ENCODE assay signal across 8 cellular contexts in the genomic region with DNA sequence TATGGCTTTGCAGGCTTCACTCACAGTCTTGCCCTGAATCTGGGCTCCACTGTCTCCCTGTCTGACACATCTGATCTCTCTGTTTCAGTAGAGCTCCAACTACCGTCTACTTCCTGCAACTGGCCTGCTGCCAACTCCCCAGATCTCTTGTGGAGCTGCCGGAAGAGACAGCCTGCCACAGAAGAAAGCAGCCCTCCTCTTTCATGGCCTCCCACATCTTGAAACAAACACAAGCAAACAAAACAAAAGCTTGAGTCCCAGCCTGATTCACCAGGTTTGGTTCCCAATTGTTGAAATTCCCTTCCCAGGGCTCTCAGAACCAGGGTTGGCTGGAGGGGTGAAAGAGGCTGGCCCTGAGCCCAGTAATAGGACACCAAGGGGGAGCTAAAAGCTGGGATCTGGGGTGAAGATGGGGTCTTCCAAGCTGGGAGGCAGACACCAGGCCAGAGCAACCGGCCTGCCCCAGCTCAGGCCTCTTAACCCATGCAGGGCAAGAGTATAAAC. TPM values are rescaled to one million over a fixed set of nuclear protein-coding genes. Genes with fewer than 3 reads are reported as not detected.
DNase-seq lines count a peak whose midpoint lies in the region; ATAC-seq and TF ChIP-seq lines count a peak whose summit lies in the region.

No MANE protein-coding gene starts in this region.

- TF ChIP-seq CTCF in GM12865 (IDR thresholded peaks at IDR 0.05; ENCODE audit: insufficient read depth, low read depth, low read length, missing control alignments): peak; percentile 2

- no peak overlapping the region for H3K4me3 ChIP-seq in GM12865 (ENCODE audit: low read depth, low read length)

- peak; percentile 78 for ATAC-seq in left lobe of liver
- ATAC-seq in HG02973 (IDR thresholded peaks at IDR 0.05; ENCODE audit: unreplicated experiment): no peak
- no peak for ATAC-seq in GM18909 (IDR thresholded peaks at IDR 0.05; ENCODE audit: poor library complexity, unreplicated experiment)

- DNase-seq in GM12865 (ENCODE audit: low read depth) (peak; percentile 83), NCI-H2196 treated with DMSO at 0.1 percent for 48 hours (lab: John Stamatoyannopoulos, UW; ENCODE audit: unreplicated experiment) (peak; percentile 33), cerebellar cortex (ENCODE audit: low spot score) (peak; percentile 76), left lobe of liver (ENCODE audit: low spot score) (peak; percentile 71)
- peak; percentile 55 to 57 for DNase-seq in activated CD4-positive, alpha-beta T cell treated with anti-CD3 and anti-CD28 coated beads for 24 hours (ENCODE audit: low read depth in 2 of 2)
- peak; percentile 66 to 77 for DNase-seq in stimulated activated CD4-positive, alpha-beta T cell treated with anti-CD3 and anti-CD28 coated beads, Interleukin-2, amount 100 ng/mL, for 24 hours

RNA-seq across cellular contexts. Expression of a gene that starts 55.3 kb away (rescaled TPM):
- total RNA-seq in left lobe of liver: 0.28 TPM

Comparison
In these comparisons a context has a peak if more than half of its experiments do, and no peak if none do; other contexts are left out.
1. DNase-seq: peak in every context shown above with its lines; median percentile 83 in GM12865; 76 in cerebellar cortex; 72 in stimulated activated CD4-positive, alpha-beta T cell treated with anti-CD3 and anti-CD28 coated beads, Interleukin-2, amount 100 ng/mL, for 24 hours; 71 in left lobe of liver; 56 in activated CD4-positive, alpha-beta T cell treated with anti-CD3 and anti-CD28 coated beads for 24 hours; 33 in NCI-H2196 treated with DMSO at 0.1 percent for 48 hours.